Comparison of ENCODE assay signal across 8 cellular contexts in the genomic region with DNA sequence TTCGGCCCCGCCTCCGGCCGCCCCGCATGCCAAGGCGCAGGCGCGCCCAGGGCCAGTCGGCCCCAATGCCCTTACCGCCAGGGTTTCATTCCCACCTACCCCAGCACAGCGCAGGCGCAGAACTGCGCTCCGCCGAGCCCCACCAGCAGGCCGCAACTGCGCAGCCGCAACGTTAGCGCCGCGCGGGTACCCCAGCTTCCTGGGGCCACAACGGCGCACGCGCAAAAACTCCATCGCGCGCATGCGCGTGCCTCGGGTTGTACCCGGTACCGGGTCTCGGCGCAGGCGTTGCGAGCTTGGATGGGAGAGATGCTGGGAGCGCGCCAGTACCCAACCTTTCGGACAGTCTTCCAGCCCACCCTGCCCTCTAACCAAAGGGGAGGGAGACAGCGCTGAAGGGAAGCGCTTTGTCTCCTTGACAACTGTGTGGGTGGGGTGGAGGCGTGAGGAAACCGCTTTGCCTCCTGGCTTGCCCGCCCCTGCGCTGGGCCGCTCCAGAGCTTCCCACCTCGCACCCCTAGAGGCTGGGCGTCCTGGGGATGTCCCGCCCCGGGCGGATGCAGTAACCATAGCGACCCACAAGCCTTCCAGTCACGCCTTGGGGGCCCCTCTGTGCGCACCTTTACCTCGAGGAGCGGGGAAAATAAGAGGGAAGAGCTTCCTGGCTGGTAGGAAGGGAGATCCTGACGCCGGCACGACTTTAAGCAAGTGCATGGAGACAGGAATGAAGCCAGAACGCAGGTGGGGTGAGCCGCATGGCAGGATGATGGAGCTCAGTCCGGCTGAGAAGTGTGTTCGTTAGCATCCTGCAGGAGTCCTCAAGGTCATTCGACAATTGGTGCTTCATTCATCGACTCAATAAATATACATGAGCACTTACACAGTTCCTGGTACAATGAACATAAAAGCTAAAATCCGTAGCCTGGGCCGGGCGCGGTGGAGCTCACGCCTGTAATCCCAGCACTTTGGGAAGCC. TPM values are rescaled to one million over a fixed set of nuclear protein-coding genes. Genes with fewer than 3 reads are reported as not detected.
DNase-seq lines count a peak whose midpoint lies in the region; TF ChIP-seq lines count a peak whose summit lies in the region.

No MANE protein-coding gene starts in this region.

- no peaks in the 10 kb centered on the region for H3K27me3 ChIP-seq in GM06990 (replicated peaks; ENCODE audit: control insufficient read depth, insufficient read depth, low read length)
- no peaks in the 10 kb centered on the region for H3K27me3 ChIP-seq in suprapubic skin

- peaks cover 17% of the 10 kb centered on the region for H3K4me1 Mint-ChIP-seq in HFFc6 (ENCODE audit: low read depth)
- peaks cover 31% of the 10 kb centered on the region for H3K4me1 Mint-ChIP-seq in activated naive CD4-positive, alpha-beta T cell treated with anti-CD3 and anti-CD28 coated beads, Interleukin-2, amount 10 ng/mL, durations not matched to agents 7 days and 5 days

- H3K27ac ChIP-seq in suprapubic skin = peak overlapping the region; percentile 26

- TF ChIP-seq CTCF in GM06990 (IDR thresholded peaks at IDR 0.05; ENCODE audit: insufficient read depth, low read length, poor library complexity, severe bottlenecking) (no peak), HFFc6 (IDR thresholded peaks at IDR 0.05) (no peak), suprapubic skin (IDR thresholded peaks at IDR 0.05) (no peak)

- no peaks in the 10 kb centered on the region for H3K9me3 Mint-ChIP-seq in HFFc6
- no peaks in the 10 kb centered on the region for H3K9me3 Mint-ChIP-seq in activated naive CD4-positive, alpha-beta T cell treated with anti-CD3 and anti-CD28 coated beads, Interleukin-2, amount 10 ng/mL, durations not matched to agents 7 days and 5 days

- CTCF ChIA-PET in activated naive CD4-positive, alpha-beta T cell treated with anti-CD3 and anti-CD28 coated beads, Interleukin-2, amount 10 ng/mL, durations not matched to agents 7 days and 5 days (lab: Charles Lee) = interaction anchor here (0.6 to 2.7 kb wide), 12 partner anchors 10 to 134 kb away, joined by 3 to 13 read pairs (median 4); partner anchors contain the start of genes FOXA3, IRF2BP1, SIX5 and SYMPK

- peak overlapping the region; percentile 98 for H3K4me3 Mint-ChIP-seq in HFFc6
- peak overlapping the region; percentile 98 for H3K4me3 Mint-ChIP-seq in activated naive CD4-positive, alpha-beta T cell treated with anti-CD3 and anti-CD28 coated beads, Interleukin-2, amount 10 ng/mL, durations not matched to agents 7 days and 5 days

- DNase-seq in GM06990 (ENCODE audit: extremely low read depth, insufficient read length) (peak; percentile 99), HFFc6 (peak; percentile 95), NAMALWA (ENCODE audit: low spot score) (peak; percentile 99), SK-MEL-5 (ENCODE audit: low read depth, low spot score) (peak; percentile 96), germinal center (ENCODE audit: low spot score) (peak; percentile 100), nucleus accumbens (lab: John Stamatoyannopoulos, UW) (peak; percentile 77 to 99 (median 96)), suprapubic skin (ENCODE audit: low spot score in 2 of 2) (peak; percentile 96 to 97)
- peak; percentile 99 for DNase-seq in activated naive CD4-positive, alpha-beta T cell treated with anti-CD3 and anti-CD28 coated beads, Interleukin-2, amount 10 ng/mL, durations not matched to agents 7 days and 5 days

- peaks cover 12% of the 10 kb centered on the region for H3K36me3 Mint-ChIP-seq in HFFc6 (ENCODE audit: low read depth)
- H3K36me3 Mint-ChIP-seq in activated naive CD4-positive, alpha-beta T cell treated with anti-CD3 and anti-CD28 coated beads, Interleukin-2, amount 10 ng/mL, durations not matched to agents 7 days and 5 days = peaks cover 25% of the 10 kb centered on the region

- no peaks in the 10 kb centered on the region for H3K36me3 ChIP-seq in GM06990 (ENCODE audit: control insufficient read depth, insufficient read depth, low read length)
- H3K36me3 ChIP-seq in suprapubic skin = peaks cover 15% of the 10 kb centered on the region

- TF ChIP-seq POLR2A in suprapubic skin (IDR thresholded peaks at IDR 0.05) = no peak

- H3K27ac Mint-ChIP-seq in HFFc6 = peak overlapping the region; percentile 65
- H3K27ac Mint-ChIP-seq in activated naive CD4-positive, alpha-beta T cell treated with anti-CD3 and anti-CD28 coated beads, Interleukin-2, amount 10 ng/mL, durations not matched to agents 7 days and 5 days = peak overlapping the region; percentile 82

- TF ChIP-seq EP300 in suprapubic skin (IDR thresholded peaks at IDR 0.05) = no peak

- H3K4me3 ChIP-seq in GM06990 (replicated peaks; ENCODE audit: low read depth, low read length) = peak overlapping the region; percentile 84
- H3K4me3 ChIP-seq in suprapubic skin = peak overlapping the region; percentile 72

- in situ Hi-C loops in SK-MEL-5 (cut with HindIII; ENCODE audit: low pct_unique_long_range_greater_than_20kb, low sequenced_read_pairs) = no loop called here

- H3K4me1 ChIP-seq in suprapubic skin = peaks cover 24% of the 10 kb centered on the region

- H3K9me3 ChIP-seq in suprapubic skin = no peaks in the 10 kb centered on the region

- peaks cover 1% of the 10 kb centered on the region for H3K27me3 Mint-ChIP-seq in HFFc6 (ENCODE audit: insufficient read depth)
- peaks cover 25% of the 10 kb centered on the region for H3K27me3 Mint-ChIP-seq in activated naive CD4-positive, alpha-beta T cell treated with anti-CD3 and anti-CD28 coated beads, Interleukin-2, amount 10 ng/mL, durations not matched to agents 7 days and 5 days

- WGBS in suprapubic skin = 7% methylated on average over 22 of the region's 73 CpGs

RNA-seq across cellular contexts. Expression of gene MYPOP, which starts 0.5 kb away (rescaled TPM):
- total RNA-seq in HFFc6 (2021; fragmentation: NEBNext Ultra II Directional; extraction: Animal tissue kit (Norgen Biotek cat#: 25700)) = 10 to 100 TPM; 10.2 to 11.2 (median 10.5) TPM
- 2.2 and 2.4 TPM in 2 replicates for total RNA-seq in SK-MEL-5 (2014; rRNA removed; shearing (Covaris generic))
- 10.7 and 12.3 TPM in 2 replicates for polyA plus RNA-seq in SK-MEL-5 (2015; cell fraction: cytosol; rRNA removed)
- polyA plus RNA-seq in SK-MEL-5 (2015; cell fraction: nucleus; rRNA removed) = 8.4 and 9.9 TPM in 2 replicates
- total RNA-seq in suprapubic skin = 1 to 10 TPM; 4.4 to 9.4 (median 6.5) TPM

RNA-seq across cellular contexts. Expression of gene NANOS2, which starts 11.6 kb away (rescaled TPM):
- total RNA-seq in HFFc6 (2021; fragmentation: NEBNext Ultra II Directional; extraction: Animal tissue kit (Norgen Biotek cat#: 25700)) = not detected
- not detected in 2 replicates for total RNA-seq in SK-MEL-5 (2014; rRNA removed; shearing (Covaris generic))
- polyA plus RNA-seq in SK-MEL-5 (2015; cell fraction: cytosol; rRNA removed) = not detected in 2 replicates
- not detected in 2 replicates for polyA plus RNA-seq in SK-MEL-5 (2015; cell fraction: nucleus; rRNA removed)
- not detected for total RNA-seq in suprapubic skin

RNA-seq across cellular contexts. Expression of gene IRF2BP1, which starts 17.0 kb away (rescaled TPM):
- 10 to 100 TPM; 19.3 to 25.0 (median 21.8) TPM for total RNA-seq in HFFc6 (2021; fragmentation: NEBNext Ultra II Directional; extraction: Animal tissue kit (Norgen Biotek cat#: 25700))
- total RNA-seq in SK-MEL-5 (2014; rRNA removed; shearing (Covaris generic)) = 20.6 and 22.9 TPM in 2 replicates
- polyA plus RNA-seq in SK-MEL-5 (2015; cell fraction: cytosol; rRNA removed) = 34.2 and 43.6 TPM in 2 replicates
- polyA plus RNA-seq in SK-MEL-5 (2015; cell fraction: nucleus; rRNA removed) = 8.4 and 9.0 TPM in 2 replicates
- 10 to 100 TPM; 24.7 to 36.9 (median 30.7) TPM for total RNA-seq in suprapubic skin

RNA-seq across cellular contexts. Expression of gene FOXA3, which starts 38.8 kb away (rescaled TPM):
- not detected for total RNA-seq in HFFc6 (2021; fragmentation: NEBNext Ultra II Directional; extraction: Animal tissue kit (Norgen Biotek cat#: 25700))
- 0.08 TPM in 1 of 2 replicates, not detected in the other for total RNA-seq in SK-MEL-5 (2014; rRNA removed; shearing (Covaris generic))
- polyA plus RNA-seq in SK-MEL-5 (2015; cell fraction: cytosol; rRNA removed) = not detected in 2 replicates
- polyA plus RNA-seq in SK-MEL-5 (2015; cell fraction: nucleus; rRNA removed) = not detected in 2 replicates
- under 1 TPM in 1 of 4 donors, not detected in 3; 0.30 TPM for total RNA-seq in suprapubic skin

RNA-seq across cellular contexts. Expression of gene SYMPK, which starts 40.0 kb away (rescaled TPM):
- total RNA-seq in HFFc6 (2021; fragmentation: NEBNext Ultra II Directional; extraction: Animal tissue kit (Norgen Biotek cat#: 25700)) = 10 to 100 TPM; 59.6 to 74.8 (median 66.0) TPM
- total RNA-seq in SK-MEL-5 (2014; rRNA removed; shearing (Covaris generic)) = 28.1 and 33.4 TPM in 2 replicates
- 59.5 and 59.9 TPM in 2 replicates for polyA plus RNA-seq in SK-MEL-5 (2015; cell fraction: cytosol; rRNA removed)
- polyA plus RNA-seq in SK-MEL-5 (2015; cell fraction: nucleus; rRNA removed) = 117 and 176 TPM in 2 replicates
- 10 to 100 TPM; 32.8 to 76.3 (median 44.1) TPM for total RNA-seq in suprapubic skin

Comparison
In these comparisons a context has a peak if more than half of its experiments do, and no peak if none do; other contexts are left out.
1. Peak in every context shown above with its lines: DNase-seq, H3K4me3 ChIP-seq and H3K27ac ChIP-seq.